Comparison of ENCODE assay signal across 22 cellular contexts in the genomic region with DNA sequence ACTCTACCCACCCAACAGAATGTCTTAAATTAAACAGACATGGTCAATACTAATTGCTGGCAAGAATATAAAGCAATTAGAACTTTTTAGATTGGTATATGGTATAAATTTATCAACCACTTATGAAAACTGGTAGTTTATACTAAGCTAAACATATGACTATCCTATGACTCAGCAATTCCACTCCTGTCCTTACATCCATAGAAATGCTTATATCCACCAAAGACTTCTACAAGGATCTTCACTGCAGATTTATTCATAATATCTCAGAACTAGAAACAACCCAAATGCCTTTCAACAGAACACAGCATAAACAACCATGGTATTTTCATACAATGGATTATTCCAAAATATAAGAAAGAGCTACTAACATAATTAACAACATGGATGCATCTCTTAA. TPM values are rescaled to one million over a fixed set of nuclear protein-coding genes. Genes with fewer than 3 reads are reported as not detected.
DNase-seq lines count a peak whose midpoint lies in the region; ATAC-seq, FAIRE-seq and TF ChIP-seq lines count a peak whose summit lies in the region.
"Had no signal": no experiment of that assay in that cellular context is flagged by ENCODE, and none has a peak within 500 bp of the region (broad histone marks: within the 10 kb centered on the region; RNA-seq: fewer than 3 reads in every experiment).

No MANE protein-coding gene starts in this region.

- H3K27ac Mint-ChIP-seq in activated T-cell treated with anti-CD3 and anti-CD28 coated beads, Interleukin-2, amount 50 U/mL, for 72 hours, result peak overlapping the region; percentile 72
- H3K27ac Mint-ChIP-seq in neural progenitor cell, result no peak overlapping the region
- H3K27ac Mint-ChIP-seq: nephron progenitor cell, WTC11 had no signal

- no peak overlapping the region for H2AFZ ChIP-seq in PC-9
- no peak overlapping the region for H2AFZ ChIP-seq in neural cell (ENCODE audit: low read depth, low read length)
- no peak overlapping the region for H2AFZ ChIP-seq in neural progenitor cell (replicated peaks)
- H2AFZ ChIP-seq: hepatocyte had no signal

- H3K27ac ChIP-seq in PC-9 (no peak overlapping the region), neural cell (ENCODE audit: low read length) (no peak overlapping the region), neural progenitor cell (no peak overlapping the region)
- H3K27ac ChIP-seq: ascending aorta, C4-2B, hepatocyte, right atrium auricular region, stomach had no signal

- H3K79me2 ChIP-seq in PC-9 (ENCODE audit: low read depth) (peaks cover 11% of the 10 kb centered on the region; the same call in 1 of the 2 replicates), neural cell (replicated peaks; ENCODE audit: insufficient read depth, low read length) (peaks cover 24% of the 10 kb centered on the region), neural progenitor cell (ENCODE audit: low read depth) (peaks cover 19% of the 10 kb centered on the region)

- H3K4me3 ChIP-seq in PC-9 (peak overlapping the region; percentile 5; the same call in 1 of the 2 replicates), neural cell (ENCODE audit: low read length) (peak overlapping the region; percentile 4), neural progenitor cell (no peak overlapping the region)
- H3K4me3 ChIP-seq: ascending aorta, hepatocyte, right atrium auricular region, stomach had no signal

- DNase-seq in activated T-cell treated with anti-CD3 and anti-CD28 coated beads, Interleukin-2, amount 50 U/mL, for 72 hours, result no peak
- DNase-seq in activated T-cell treated with anti-CD3 and anti-CD28 coated beads for 4 hours, result no peak
- no peak for DNase-seq in PC-9
- DNase-seq in dermis blood vessel endothelial cell, result peak; percentile 7
- DNase-seq in neural progenitor cell (ENCODE audit: low spot score), result no peak
- no peak for DNase-seq in urothelium cell line (ENCODE audit: low spot score)
- DNase-seq: activated CD8-positive, alpha-beta memory T cell treated with anti-CD3 and anti-CD28 coated beads for 24 hours; DMS79; mesendoderm; NCI-H1694 treated with DMSO at 0.1 percent for 48 hours; nephron progenitor cell; Right ventricle myocardium superior; stomach had no signal

- no peak for TF ChIP-seq RAD21 in neural cell (conservative IDR thresholded peaks at IDR 0.05)

- no peak for TF ChIP-seq EP300 in neural cell (conservative IDR thresholded peaks at IDR 0.05; ENCODE audit: poor library complexity, severe bottlenecking)

- H3F3A ChIP-seq in PC-9 (ENCODE audit: insufficient read depth, low read depth) (peaks cover 15% of the 10 kb centered on the region; the same call in 1 of the 2 replicates), neural cell (ENCODE audit: insufficient read depth, low read length, poor library complexity, severe bottlenecking) (no peaks in the 10 kb centered on the region), neural progenitor cell (ENCODE audit: low read depth) (peaks cover 19% of the 10 kb centered on the region)

- peaks cover 6% of the 10 kb centered on the region in 2 donors for H3K9me3 Mint-ChIP-seq in activated T-cell treated with anti-CD3 and anti-CD28 coated beads, Interleukin-2, amount 50 U/mL, for 72 hours
- peaks cover 56% of the 10 kb centered on the region for H3K9me3 Mint-ChIP-seq in neural progenitor cell

- H3K36me3 ChIP-seq in PC-9 (ENCODE audit: low read depth), result peaks cover 48% of the 10 kb centered on the region
- H3K36me3 ChIP-seq in neural cell (ENCODE audit: insufficient read depth, low read length), result no peaks in the 10 kb centered on the region
- H3K36me3 ChIP-seq in neural progenitor cell, result peaks cover 5% of the 10 kb centered on the region

- no TSS peak for BruUV-seq in PC-9 (replicated peaks; lab: Mats Ljungman, UMichigan)

- no peaks in the 10 kb centered on the region for H3K27me3 ChIP-seq in PC-9 (ENCODE audit: insufficient read depth, low read depth)
- H3K27me3 ChIP-seq in neural cell (ENCODE audit: insufficient read depth, low read depth, low read length), result no peaks in the 10 kb centered on the region
- no peaks in the 10 kb centered on the region for H3K27me3 ChIP-seq in neural progenitor cell
- H3K27me3 ChIP-seq: ascending aorta, hepatocyte, right atrium auricular region, stomach had no signal

- peak overlapping the region in 1 of 2 donors; percentile 39 for H3K4me3 Mint-ChIP-seq in activated T-cell treated with anti-CD3 and anti-CD28 coated beads, Interleukin-2, amount 50 U/mL, for 72 hours
- no peak overlapping the region for H3K4me3 Mint-ChIP-seq in neural progenitor cell
- H3K4me3 Mint-ChIP-seq: nephron progenitor cell, WTC11 had no signal

- H3K4me1 Mint-ChIP-seq in activated T-cell treated with anti-CD3 and anti-CD28 coated beads, Interleukin-2, amount 50 U/mL, for 72 hours (ENCODE audit: low read depth), result peaks cover 61% of the 10 kb centered on the region
- H3K4me1 Mint-ChIP-seq in neural progenitor cell, result peaks cover 14% of the 10 kb centered on the region

- no peaks in the 10 kb centered on the region for H4K20me1 ChIP-seq in PC-9 (ENCODE audit: insufficient read depth)
- H4K20me1 ChIP-seq in neural cell (ENCODE audit: insufficient read depth), result no peaks in the 10 kb centered on the region
- H4K20me1 ChIP-seq in neural progenitor cell (ENCODE audit: low read depth), result no peaks in the 10 kb centered on the region

- POLR2A ChIA-PET in PC-9 (lab: Charles Lee; ENCODE audit: unreplicated experiment), result no interaction called here

- H3K9me3 ChIP-seq in PC-9 (ENCODE audit: insufficient read depth, low read depth), result peaks cover 33% of the 10 kb centered on the region
- H3K9me3 ChIP-seq in neural cell (ENCODE audit: low read length), result no peaks in the 10 kb centered on the region
- H3K9me3 ChIP-seq in neural progenitor cell (ENCODE audit: low read depth), result peaks cover 6% of the 10 kb centered on the region
- H3K9me3 ChIP-seq: ascending aorta, right atrium auricular region, stomach had no signal

- H3K4me1 ChIP-seq in PC-9 (replicated peaks; ENCODE audit: insufficient read depth) (peaks cover 11% of the 10 kb centered on the region; the same call in 1 of the 2 replicates), neural progenitor cell (peaks cover 15% of the 10 kb centered on the region)

- no peak for TF ChIP-seq CTCF in PC-9 (conservative IDR thresholded peaks at IDR 0.05)
- no peak for TF ChIP-seq CTCF in neural cell (IDR thresholded peaks at IDR 0.05; ENCODE audit: poor library complexity, severe bottlenecking)
- no peak for TF ChIP-seq CTCF in neural progenitor cell (IDR thresholded peaks at IDR 0.05)

- H3K9ac ChIP-seq in neural cell (ENCODE audit: low read length) (no peak overlapping the region), neural progenitor cell (no peak overlapping the region)

- intact Hi-C loops in PC-9 (cut with micrococcal nuclease; ENCODE audit: unreplicated experiment), result no loop called here

- H3K4me2 ChIP-seq in PC-9 (0 out of 2 replicates have a peak overlapping the region, but pooled peaks have one; percentile 1), neural cell (ENCODE audit: low read length) (peak overlapping the region; percentile 3), neural progenitor cell (no peak overlapping the region)
- H3K4me2 ChIP-seq: hepatocyte had no signal

- FAIRE-seq in urothelium cell line (lab: Jason Lieb, UNC), result no peak
- FAIRE-seq: A204.1 had no signal

- H3K36me3 Mint-ChIP-seq in activated T-cell treated with anti-CD3 and anti-CD28 coated beads, Interleukin-2, amount 50 U/mL, for 72 hours (ENCODE audit: insufficient read depth in 2 of 2), result peaks cover 29 to 54% of the 10 kb centered on the region in 2 donors
- H3K36me3 Mint-ChIP-seq in neural progenitor cell, result peaks cover 75% of the 10 kb centered on the region

- no peak for ATAC-seq in activated T-cell treated with anti-CD3 and anti-CD28 coated beads, Interleukin-2, amount 50 U/mL, for 72 hours (replicated peaks in 1 of 2)
- ATAC-seq in GM21723 (IDR thresholded peaks at IDR 0.05; ENCODE audit: unreplicated experiment), result no peak
- ATAC-seq: HCT116, WTC11 had no signal

- H3K9me2 ChIP-seq in PC-9 (ENCODE audit: insufficient read depth), result no peaks in the 10 kb centered on the region
- no peaks in the 10 kb centered on the region for H3K9me2 ChIP-seq in neural cell (ENCODE audit: insufficient read depth, low read length)

- H3K27me3 Mint-ChIP-seq in activated T-cell treated with anti-CD3 and anti-CD28 coated beads, Interleukin-2, amount 50 U/mL, for 72 hours (ENCODE audit: low read depth), result no peaks in the 10 kb centered on the region
- H3K27me3 Mint-ChIP-seq in neural progenitor cell (ENCODE audit: insufficient read depth, low read depth), result peaks cover 2% of the 10 kb centered on the region

- CTCF ChIA-PET in PC-9 (lab: Charles Lee), result no interaction called here

TF ChIP-seq in neural cell, 6 proteins besides CTCF, POLR2A, EP300 and RAD21 (continues in another document):
- TF ChIP-seq SMC3 (conservative IDR thresholded peaks at IDR 0.05; ENCODE audit: poor library complexity), result no peak
- no peak for TF ChIP-seq MXI1 (conservative IDR thresholded peaks at IDR 0.05; ENCODE audit: poor library complexity, severe bottlenecking)
- TF ChIP-seq TAF1 (IDR thresholded peaks at IDR 0.05; ENCODE audit: low read depth), result no peak
- no peak for TF ChIP-seq EZH2 (IDR thresholded peaks at IDR 0.05; ENCODE audit: borderline replicate concordance, insufficient read depth, low read length, poor library complexity, severe bottlenecking)

RNA-seq across cellular contexts. Expression of a gene that starts 4.6 kb away (rescaled TPM):
- 10 to 100 TPM; 12.3 to 13.1 TPM for total RNA-seq in activated T-cell treated with anti-CD3 and anti-CD28 coated beads, Interleukin-2, amount 50 U/mL, for 72 hours
- total RNA-seq in PC-9 (2021) (7.0 and 8.8 TPM in 2 replicates), dermis blood vessel endothelial cell (6.4 and 7.5 TPM in 2 replicates), neural progenitor cell (ENCODE audit: low replicate concordance) (13.4 and 21.8 TPM in 2 replicates)
- polyA plus RNA-seq in neural cell, result 16.4 and 20.1 TPM in 2 replicates
- polyA minus RNA-seq in neural cell, result 40.4 and 42.6 TPM in 2 replicates
